In the genomic region with DNA sequence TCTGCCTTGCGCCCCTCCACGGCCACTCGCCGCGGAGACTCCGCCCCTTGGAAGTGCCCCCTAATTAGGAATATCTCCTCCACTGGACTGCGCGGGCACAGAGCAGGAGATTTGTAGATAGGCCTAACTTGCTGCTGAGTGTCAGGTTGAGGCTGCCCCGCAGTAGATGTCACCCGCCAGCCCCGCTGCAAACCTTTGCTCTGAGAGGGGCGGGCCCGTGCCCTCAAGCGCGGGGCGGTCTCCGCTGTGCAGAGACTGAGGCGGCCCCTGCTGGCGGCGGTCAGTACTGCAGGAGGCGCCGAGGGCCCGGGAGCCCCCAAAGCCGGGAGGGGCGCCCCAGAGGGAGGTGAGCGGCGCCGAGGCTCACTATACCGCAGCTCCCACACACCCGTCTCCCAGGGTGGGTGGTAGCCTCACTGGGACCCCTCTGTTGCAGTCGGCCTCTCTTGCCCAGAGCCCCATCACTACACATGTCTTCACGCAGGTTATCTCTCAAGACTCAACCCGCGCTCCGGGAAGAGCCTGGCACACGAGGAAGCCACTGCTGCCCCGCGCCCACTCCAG, we compare ENCODE assay signal across 8 cellular contexts. TPM values are rescaled to one million over a fixed set of nuclear protein-coding genes. Genes with fewer than 3 reads are reported as not detected.
A peak's percentile ranks its signal among the peaks of the same experiment; 100 is the strongest.
DNase-seq lines count a peak whose midpoint lies in the region; ATAC-seq, FAIRE-seq and TF ChIP-seq lines count a peak whose summit lies in the region.
"Had no signal": no experiment of that assay in that cellular context is flagged by ENCODE, and none has a peak within 500 bp of the region (broad histone marks: within the 10 kb centered on the region; RNA-seq: fewer than 3 reads in every experiment).

No MANE protein-coding gene starts in this region.

- no peaks in the 10 kb centered on the region for H3K9me3 Mint-ChIP-seq in endodermal cell

- H3K9me3 ChIP-seq in endodermal cell (ENCODE audit: control insufficient read depth, low read length), result no peaks in the 10 kb centered on the region

- H3K9ac ChIP-seq in endodermal cell (ENCODE audit: extremely low read depth, low read length, poor library complexity, severe bottlenecking), result no peak overlapping the region

- no peak overlapping the region for H3K4me3 ChIP-seq in endodermal cell (ENCODE audit: low read length)

- 39 to 57% methylated on average over 9 to 38 of the region's 38 CpGs for WGBS in endodermal cell (ENCODE audit: insufficient coverage in 1 of 2, insufficient read length in 1 of 2), 2 experiments

- no peaks in the 10 kb centered on the region for H3K36me3 ChIP-seq in endodermal cell (ENCODE audit: control insufficient read depth, insufficient read depth, low read length)

- peaks cover 6% of the 10 kb centered on the region for H3K27me3 ChIP-seq in endodermal cell (ENCODE audit: control insufficient read depth, insufficient read depth, low read length, poor library complexity, severe bottlenecking)

- ATAC-seq in HG03159 (IDR thresholded peaks at IDR 0.05; ENCODE audit: unreplicated experiment), result peak; percentile 59

- peak; percentile 53 for FAIRE-seq in GM18507 (lab: Jason Lieb, UNC)

- DNase-seq in GM18507 (ENCODE audit: extremely low spot score, insufficient read length, low read depth), result peak; percentile 75
- DNase-seq in NK-92 treated with Interleukin-12 subunit alpha and Interleukin-12 subunit beta, amount 100 ng/mL, for 24 hours (lab: John Stamatoyannopoulos, UW), result peak; percentile 43
- peak; percentile 78 to 96 (median 88) for DNase-seq in activated CD8-positive, alpha-beta memory T cell treated with anti-CD3 and anti-CD28 coated beads for 48 hours (ENCODE audit: low read depth in 2 of 3, low spot score in 2 of 3)
- peak; percentile 94 for DNase-seq in endodermal cell
- DNase-seq in myocyte (ENCODE audit: low read depth), result peak; percentile 63
- peak; percentile 68 to 80 for DNase-seq in stimulated activated CD8-positive, alpha-beta memory T cell treated with anti-CD3 and anti-CD28 coated beads, Interleukin-7, amount 100 ng/mL, for 4 hours (ENCODE audit: low read depth in 2 of 2)

- peaks cover 2% of the 10 kb centered on the region for H3K4me1 Mint-ChIP-seq in endodermal cell

- H3K27ac Mint-ChIP-seq in endodermal cell, result no peak overlapping the region

- H3K27me3 Mint-ChIP-seq in endodermal cell (ENCODE audit: insufficient read depth), result peaks cover 37% of the 10 kb centered on the region

- H3K4me3 Mint-ChIP-seq in endodermal cell, result peak overlapping the region; percentile 28

- TF ChIP-seq CTCF in endodermal cell (conservative IDR thresholded peaks at IDR 0.05), result peak; percentile 100

- H3K36me3 Mint-ChIP-seq in endodermal cell (ENCODE audit: low read depth), result no peaks in the 10 kb centered on the region

- no peak overlapping the region for H3K27ac ChIP-seq in endodermal cell (ENCODE audit: low read depth, low read length)

- no peaks in the 10 kb centered on the region for H3K4me1 ChIP-seq in endodermal cell (ENCODE audit: control insufficient read depth, insufficient read depth, low read length)

RNA-seq across cellular contexts. Expression of gene NEURL3, which starts 2.9 kb away (rescaled TPM):
- total RNA-seq in endodermal cell (not detected), myocyte (not detected in 2 replicates)
- polyA plus RNA-seq in endodermal cell (2013, experiment 1 of 2), result not detected
- not detected for polyA plus RNA-seq in endodermal cell (2013, experiment 2 of 2)
- not detected for polyA plus RNA-seq in myocyte (2012)
- total RNA-seq: temporal lobe had no signal

RNA-seq across cellular contexts. Expression of gene ARID5A, which starts 28.5 kb away (rescaled TPM):
- 1 to 10 TPM; 1.8 to 3.5 TPM for total RNA-seq in endodermal cell
- polyA plus RNA-seq in endodermal cell (2013, experiment 1 of 2), result 6.4 TPM
- 6.9 TPM for polyA plus RNA-seq in endodermal cell (2013, experiment 2 of 2)
- 21.9 and 73.8 TPM in 2 replicates for total RNA-seq in myocyte
- 7.3 TPM for polyA plus RNA-seq in myocyte (2012)

Comparison
In these comparisons a context has a peak if more than half of its experiments do, and no peak if none do; other contexts are left out.
1. DNase-seq: peak in every context shown above with its lines; median percentile 94 in endodermal cell; 88 in activated CD8-positive, alpha-beta memory T cell treated with anti-CD3 and anti-CD28 coated beads for 48 hours; 75 in GM18507; 74 in stimulated activated CD8-positive, alpha-beta memory T cell treated with anti-CD3 and anti-CD28 coated beads, Interleukin-7, amount 100 ng/mL, for 4 hours; 63 in myocyte; 43 in NK-92 treated with Interleukin-12 subunit alpha and Interleukin-12 subunit beta, amount 100 ng/mL, for 24 hours.